In genomic region chr5:112923988-112924387, GRCh38 we compare ENCODE assay signal across 17 cellular contexts. TPM values are rescaled to one million over a fixed set of nuclear protein-coding genes. Genes with fewer than 3 reads are reported as not detected.
DNase-seq lines count a peak whose midpoint lies in the region; ATAC-seq and TF ChIP-seq lines count a peak whose summit lies in the region.
"Had no signal": no experiment of that assay in that cellular context is flagged by ENCODE, and none has a peak within 500 bp of the region (broad histone marks: within the 10 kb centered on the region; RNA-seq: fewer than 3 reads in every experiment).

No MANE protein-coding gene starts in this region.

- H3K36me3 Mint-ChIP-seq in activated naive CD8-positive, alpha-beta T cell, result no peaks in the 10 kb centered on the region
- H3K36me3 Mint-ChIP-seq in activated naive CD8-positive, alpha-beta T cell treated with anti-CD3 and anti-CD28 coated beads, Interleukin-2, amount 50 U/mL, for 24 hours (ENCODE audit: low read depth), result peaks cover 10% of the 10 kb centered on the region
- H3K36me3 Mint-ChIP-seq in effector memory CD8-positive, alpha-beta T cell (ENCODE audit: insufficient read depth), result peaks cover 23% of the 10 kb centered on the region

- no peaks in the 10 kb centered on the region for H3K27me3 Mint-ChIP-seq in activated naive CD8-positive, alpha-beta T cell
- no peaks in the 10 kb centered on the region for H3K27me3 Mint-ChIP-seq in activated naive CD8-positive, alpha-beta T cell treated with anti-CD3 and anti-CD28 coated beads, Interleukin-2, amount 50 U/mL, for 24 hours
- H3K27me3 Mint-ChIP-seq in effector memory CD8-positive, alpha-beta T cell, result no peaks in the 10 kb centered on the region

- no peak for TF ChIP-seq POLR2A in upper lobe of left lung (IDR thresholded peaks at IDR 0.05)

- no TSS peak for BruUV-seq in OCI-LY7 (replicated peaks; lab: Mats Ljungman, UMichigan)

- no peaks in the 10 kb centered on the region for H3K27me3 ChIP-seq in upper lobe of left lung

- H3K36me3 ChIP-seq in OCI-LY7 (ENCODE audit: insufficient read depth, low read length) (peaks cover 13% of the 10 kb centered on the region), upper lobe of left lung (peaks cover 0 to 8% (median 2%) of the 10 kb centered on the region in 4 donors)
- H3K36me3 ChIP-seq: cardiac muscle cell had no signal

- peak overlapping the region; percentile 85 for H3K4me3 ChIP-seq in OCI-LY7 (ENCODE audit: low read depth, low read length, poor library complexity, severe bottlenecking)
- H3K4me3 ChIP-seq in upper lobe of left lung, result no peak overlapping the region
- H3K4me3 ChIP-seq: cardiac muscle cell, skin epidermis had no signal

- no peak for DNase-seq in activated naive CD8-positive, alpha-beta T cell treated with anti-CD3 and anti-CD28 coated beads, Interleukin-2, amount 50 U/mL, for 24 hours
- DNase-seq in OCI-LY7 (ENCODE audit: low spot score) (peak; percentile 29), upper lobe of left lung (no peak), putamen (ENCODE audit: low spot score) (no peak), NCI-H1092 (lab: John Stamatoyannopoulos, UW) (no peak), left lobe of liver (ENCODE audit: low spot score) (no peak)
- DNase-seq in effector memory CD8-positive, alpha-beta T cell, result peak in 1 of 3 experiments; percentile 6
- DNase-seq: activated CD4-positive, alpha-beta T cell treated with anti-CD3 and anti-CD28 coated beads, Interleukin-2, amount 50 U/mL, for 48 hours; DMS153; NCI-H187; NCI-H524 treated with DMSO at 0.1 percent for 48 hours had no signal

- peaks cover 22% of the 10 kb centered on the region; the same call in 1 of the 2 replicates for H3K79me2 ChIP-seq in OCI-LY7 (ENCODE audit: insufficient read depth, low read depth, low read length)

- peak overlapping the region; percentile 81 for H3K27ac Mint-ChIP-seq in activated naive CD8-positive, alpha-beta T cell
- no peak overlapping the region for H3K27ac Mint-ChIP-seq in activated naive CD8-positive, alpha-beta T cell treated with anti-CD3 and anti-CD28 coated beads, Interleukin-2, amount 50 U/mL, for 24 hours
- H3K27ac Mint-ChIP-seq in effector memory CD8-positive, alpha-beta T cell, result peak overlapping the region; percentile 82 to 96

- TF ChIP-seq CTCF in OCI-LY7 (conservative IDR thresholded peaks at IDR 0.05; ENCODE audit: low read length) (no peak), upper lobe of left lung (IDR thresholded peaks at IDR 0.05) (no peak)

- H3K4me1 ChIP-seq in OCI-LY7 (ENCODE audit: insufficient read depth, low read length, poor library complexity, severe bottlenecking) (peaks cover 79% of the 10 kb centered on the region), upper lobe of left lung (peaks cover 18 to 38% (median 28%) of the 10 kb centered on the region in 4 donors)

- H3K4me2 ChIP-seq in OCI-LY7 (ENCODE audit: low read length), result peak overlapping the region; percentile 91
- H3K4me2 ChIP-seq: KMS-11 had no signal

- H3K9me3 ChIP-seq in OCI-LY7 (ENCODE audit: low read length) (peaks cover 6% of the 10 kb centered on the region; the same call in 1 of the 2 replicates), upper lobe of left lung (no peaks in the 10 kb centered on the region)

- peak overlapping the region; percentile 95 for H3K4me3 Mint-ChIP-seq in activated naive CD8-positive, alpha-beta T cell
- no peak overlapping the region for H3K4me3 Mint-ChIP-seq in activated naive CD8-positive, alpha-beta T cell treated with anti-CD3 and anti-CD28 coated beads, Interleukin-2, amount 50 U/mL, for 24 hours
- peak overlapping the region; percentile 98 to 99 for H3K4me3 Mint-ChIP-seq in effector memory CD8-positive, alpha-beta T cell
- H3K4me3 Mint-ChIP-seq: H9 had no signal

- peak overlapping the region; percentile 88; the same call in 1 of the 2 replicates for H2AFZ ChIP-seq in OCI-LY7 (ENCODE audit: low read length)

- no peak for TF ChIP-seq EP300 in upper lobe of left lung (IDR thresholded peaks at IDR 0.05)

- CTCF ChIA-PET in OCI-LY7 (lab: Charles Lee; ENCODE audit: unreplicated experiment), result interaction anchor here (1.0 kb wide), 1 partner anchor 39 kb away, joined by 3 read pairs; no protein-coding TSS in a partner anchor

- H3K27ac ChIP-seq in OCI-LY7 (ENCODE audit: low read depth, low read length, poor library complexity, severe bottlenecking) (peak overlapping the region; percentile 92), upper lobe of left lung (peak overlapping the region in 3 of 4 donors; percentile 96 to 98 (median 96))
- H3K27ac ChIP-seq: cardiac muscle cell, KMS-11 had no signal

- H4K20me1 ChIP-seq in OCI-LY7 (ENCODE audit: insufficient read depth, low read length), result peaks cover 4% of the 10 kb centered on the region; the same call in 1 of the 2 replicates

- H3K4me1 Mint-ChIP-seq in activated naive CD8-positive, alpha-beta T cell (ENCODE audit: low read depth), result peaks cover 48% of the 10 kb centered on the region
- peaks cover 60% of the 10 kb centered on the region for H3K4me1 Mint-ChIP-seq in activated naive CD8-positive, alpha-beta T cell treated with anti-CD3 and anti-CD28 coated beads, Interleukin-2, amount 50 U/mL, for 24 hours
- peaks cover 34 to 43% of the 10 kb centered on the region in 2 donors for H3K4me1 Mint-ChIP-seq in effector memory CD8-positive, alpha-beta T cell (ENCODE audit: low read depth in 2 of 2)

- 84% methylated on average over 6 of the region's 6 CpGs for WGBS in upper lobe of left lung, 2 donors

- POLR2A ChIA-PET in OCI-LY7 (lab: Charles Lee), result interaction anchor here (0.6 to 1.9 kb wide), 15 partner anchors 9 to 1233 kb away, joined by 3 to 12 read pairs (median 4); partner anchors contain the start of genes DCP2 and SRP19

- H3K9me2 ChIP-seq in OCI-LY7 (ENCODE audit: insufficient read depth, low read length), result no peaks in the 10 kb centered on the region

- intact Hi-C loops in OCI-LY7 (cut with micrococcal nuclease; ENCODE audit: unreplicated experiment), result loop anchor here (1.0 to 10.0 kb wide), 5 partner anchors 40 to 598 kb away; partner anchors contain the start of gene SRP19

- no peaks in the 10 kb centered on the region for H3K9me3 Mint-ChIP-seq in activated naive CD8-positive, alpha-beta T cell (ENCODE audit: low read depth)
- H3K9me3 Mint-ChIP-seq in activated naive CD8-positive, alpha-beta T cell treated with anti-CD3 and anti-CD28 coated beads, Interleukin-2, amount 50 U/mL, for 24 hours, result no peaks in the 10 kb centered on the region
- H3K9me3 Mint-ChIP-seq in effector memory CD8-positive, alpha-beta T cell, result no peaks in the 10 kb centered on the region
- H3K9me3 Mint-ChIP-seq: activated naive CD4-positive, alpha-beta T cell treated with anti-CD3 and anti-CD28 coated beads, Interleukin-2, amount 50 U/mL, for 72 hours; H9 had no signal

- ATAC-seq in activated naive CD8-positive, alpha-beta T cell treated with anti-CD3 and anti-CD28 coated beads, Interleukin-2, amount 50 U/mL, for 24 hours, result no peak
- ATAC-seq in effector memory CD8-positive, alpha-beta T cell (replicated peaks), result peak; percentile 1
- no peak for ATAC-seq in upper lobe of left lung (ENCODE audit: low FRiP score in 2 of 2)
- no peak for ATAC-seq in left lobe of liver

RNA-seq across cellular contexts. Expression of gene REEP5, which starts 2.0 kb away (rescaled TPM):
- 20.9 and 25.5 TPM in 2 replicates for total RNA-seq in OCI-LY7 (2014; rRNA removed; shearing (Covaris generic))
- total RNA-seq in OCI-LY7 (2022), result 29.5 and 32.0 TPM in 2 replicates
- total RNA-seq in upper lobe of left lung, result 100 to 1,000 TPM in 2 of 6 donors, 10 to 100 TPM in 4; 43.0 to 108 (median 95.3) TPM
- 73.3 TPM for total RNA-seq in left lobe of liver

RNA-seq across cellular contexts. Expression of gene DCP2, which starts 52.6 kb away (rescaled TPM):
- 69.3 and 81.3 TPM in 2 replicates for total RNA-seq in OCI-LY7 (2014; rRNA removed; shearing (Covaris generic))
- total RNA-seq in OCI-LY7 (2022) (139 and 158 TPM in 2 replicates), upper lobe of left lung (100 to 1,000 TPM in 1 of 6 donors, 10 to 100 TPM in 5; 17.8 to 111 (median 53.2) TPM), left lobe of liver (16.7 TPM)
